8 cellular contexts compared by ENCODE assay signal in genomic region chr2:54456526-54457325, GRCh38. TPM values are rescaled to one million over a fixed set of nuclear protein-coding genes. Genes with fewer than 3 reads are reported as not detected.
DNase-seq lines count a peak whose midpoint lies in the region; ATAC-seq and TF ChIP-seq lines count a peak whose summit lies in the region.

No MANE protein-coding gene starts in this region.

- peak overlapping the region in 1 of 2 donors; percentile 54 for H3K4me3 ChIP-seq in CD4-positive, alpha-beta memory T cell (ENCODE audit: low read length in 2 of 2)
- peak overlapping the region; percentile 73 to 89 (median 84) for H3K4me3 ChIP-seq in fibroblast of lung (replicated peaks in 1 of 4; ENCODE audit: control extremely low read depth in 1 of 4, insufficient read depth in 1 of 4, low read depth in 3 of 4, low read length in 4 of 4)

- peaks cover 10 to 25% (median 15%) of the 10 kb centered on the region in 4 donors for H3K4me1 Mint-ChIP-seq in CD4-positive, alpha-beta memory T cell
- peaks cover 16% of the 10 kb centered on the region for H3K4me1 Mint-ChIP-seq in activated CD8-positive, alpha-beta T cell treated with anti-CD3 and anti-CD28 coated beads for 36 hours (ENCODE audit: low read depth)
- H3K4me1 Mint-ChIP-seq in natural killer cell = peaks cover 9 to 15% of the 10 kb centered on the region in 2 donors

- DNase-seq in CD4-positive, alpha-beta memory T cell = peak in 1 of 5 donors; percentile 13
- DNase-seq in M059J (ENCODE audit: low read depth) (peak; percentile 48), fibroblast of lung (ENCODE audit: low read depth in 2 of 2) (peak; percentile 41 to 47), natural killer cell (no peak)
- DNase-seq in activated CD8-positive, alpha-beta T cell treated with anti-CD3 and anti-CD28 coated beads for 36 hours = peak; percentile 20

- no peak overlapping the region for H3K27ac ChIP-seq in CD4-positive, alpha-beta memory T cell (ENCODE audit: low read depth, low read length)
- H3K27ac ChIP-seq in fibroblast of lung (ENCODE audit: insufficient read depth, low read length) = peak overlapping the region; percentile 70

- peak overlapping the region; percentile 73 for H3K4me2 ChIP-seq in fibroblast of lung (ENCODE audit: extremely low read depth, insufficient read depth, low read length)

- peaks cover 39 to 41% of the 10 kb centered on the region in 2 donors for H3K27me3 Mint-ChIP-seq in CD4-positive, alpha-beta memory T cell
- H3K27me3 Mint-ChIP-seq in activated CD8-positive, alpha-beta T cell treated with anti-CD3 and anti-CD28 coated beads for 36 hours = peaks cover 48% of the 10 kb centered on the region
- peaks cover 45 to 57% of the 10 kb centered on the region in 2 donors for H3K27me3 Mint-ChIP-seq in natural killer cell (ENCODE audit: low read depth in 2 of 2)

- intact Hi-C loops in CD4-positive, alpha-beta memory T cell (cut with micrococcal nuclease) = no loop called here
- intact Hi-C loops in activated CD8-positive, alpha-beta T cell treated with anti-CD3 and anti-CD28 coated beads for 36 hours (cut with micrococcal nuclease) = no loop called here
- intact Hi-C loops in natural killer cell (cut with micrococcal nuclease) = no loop called here

- no peaks in the 10 kb centered on the region for H3K36me3 ChIP-seq in CD4-positive, alpha-beta memory T cell (ENCODE audit: insufficient read depth, low read length)
- H3K36me3 ChIP-seq in fibroblast of lung (ENCODE audit: control insufficient read depth, insufficient read depth, low read length) = no peaks in the 10 kb centered on the region

- CTCF ChIA-PET in CD4-positive, alpha-beta memory T cell (lab: Charles Lee; ENCODE audit: partially characterized antibody) = no interaction called here
- CTCF ChIA-PET in activated CD8-positive, alpha-beta T cell treated with anti-CD3 and anti-CD28 coated beads for 36 hours (lab: Charles Lee) = no interaction called here

- no peaks in the 10 kb centered on the region for H3K9me3 ChIP-seq in CD4-positive, alpha-beta memory T cell (ENCODE audit: control insufficient read depth in 1 of 2, low read length in 2 of 2)
- H3K9me3 ChIP-seq in fibroblast of lung (ENCODE audit: control insufficient read depth, insufficient read depth, low read depth, low read length) = no peaks in the 10 kb centered on the region

- H3K4me1 ChIP-seq in CD4-positive, alpha-beta memory T cell (ENCODE audit: insufficient read depth, low read length) = peaks cover 18% of the 10 kb centered on the region
- H3K4me1 ChIP-seq in fibroblast of lung (ENCODE audit: control insufficient read depth, extremely low read depth, insufficient read depth, low read length) = no peaks in the 10 kb centered on the region

- ATAC-seq in GM19438 (IDR thresholded peaks at IDR 0.05; ENCODE audit: low read depth, unreplicated experiment) (peak; percentile 45), natural killer cell (peak in 2 of 3 donors; percentile 36 to 49), HG02840 (IDR thresholded peaks at IDR 0.05; ENCODE audit: low FRiP score, unreplicated experiment) (no peak), GM18520 (IDR thresholded peaks at IDR 0.05; ENCODE audit: unreplicated experiment) (no peak)
- ATAC-seq in activated CD8-positive, alpha-beta T cell treated with anti-CD3 and anti-CD28 coated beads for 36 hours = peak; percentile 35

- no peaks in the 10 kb centered on the region for H3K36me3 Mint-ChIP-seq in CD4-positive, alpha-beta memory T cell
- H3K36me3 Mint-ChIP-seq in activated CD8-positive, alpha-beta T cell treated with anti-CD3 and anti-CD28 coated beads for 36 hours (ENCODE audit: low read depth) = no peaks in the 10 kb centered on the region
- H3K36me3 Mint-ChIP-seq in natural killer cell = no peaks in the 10 kb centered on the region

- H3K27me3 ChIP-seq in CD4-positive, alpha-beta memory T cell (ENCODE audit: insufficient read depth, low read length) = peaks cover 20% of the 10 kb centered on the region
- no peaks in the 10 kb centered on the region for H3K27me3 ChIP-seq in fibroblast of lung (ENCODE audit: control insufficient read depth, insufficient read depth, low read length)

- peak overlapping the region; percentile 65 for H3K9ac ChIP-seq in fibroblast of lung (ENCODE audit: insufficient read depth, low read length)

- peaks cover 6% of the 10 kb centered on the region for H4K20me1 ChIP-seq in fibroblast of lung (ENCODE audit: control insufficient read depth, extremely low read depth, insufficient read depth, low read length)

- H2AFZ ChIP-seq in fibroblast of lung (ENCODE audit: low read length) = no peak overlapping the region

- peak overlapping the region; percentile 84 to 94 (median 90) for H3K4me3 Mint-ChIP-seq in CD4-positive, alpha-beta memory T cell
- H3K4me3 Mint-ChIP-seq in activated CD8-positive, alpha-beta T cell treated with anti-CD3 and anti-CD28 coated beads for 36 hours = peak overlapping the region; percentile 75
- H3K4me3 Mint-ChIP-seq in natural killer cell = peak overlapping the region; percentile 93

- H3K79me2 ChIP-seq in fibroblast of lung (ENCODE audit: control insufficient read depth, insufficient read depth, low read length) = peaks cover 47% of the 10 kb centered on the region

- TF ChIP-seq CTCF in activated CD8-positive, alpha-beta T cell treated with anti-CD3 and anti-CD28 coated beads for 36 hours (IDR thresholded peaks at IDR 0.05) = no peak
- no peak for TF ChIP-seq CTCF in fibroblast of lung (conservative IDR thresholded peaks at IDR 0.05 in 1 of 2, IDR thresholded peaks at IDR 0.05 in 1 of 2; ENCODE audit: low read depth in 1 of 2, low read length in 2 of 2)
- no peak for TF ChIP-seq CTCF in natural killer cell (IDR thresholded peaks at IDR 0.05)

- peaks cover 0 to 2% (median 0%) of the 10 kb centered on the region in 8 donors for H3K9me3 Mint-ChIP-seq in CD4-positive, alpha-beta memory T cell
- H3K9me3 Mint-ChIP-seq in activated CD8-positive, alpha-beta T cell treated with anti-CD3 and anti-CD28 coated beads for 36 hours = no peaks in the 10 kb centered on the region
- no peaks in the 10 kb centered on the region for H3K9me3 Mint-ChIP-seq in natural killer cell

- peak overlapping the region in 1 of 7 donors; percentile 26 for H3K27ac Mint-ChIP-seq in CD4-positive, alpha-beta memory T cell
- no peak overlapping the region for H3K27ac Mint-ChIP-seq in activated CD8-positive, alpha-beta T cell treated with anti-CD3 and anti-CD28 coated beads for 36 hours
- H3K27ac Mint-ChIP-seq in natural killer cell = no peak overlapping the region

- POLR2A ChIA-PET in CD4-positive, alpha-beta memory T cell (lab: Charles Lee; ENCODE audit: partially characterized antibody) = no interaction called here
- POLR2A ChIA-PET in activated CD8-positive, alpha-beta T cell treated with anti-CD3 and anti-CD28 coated beads for 36 hours (lab: Charles Lee) = no interaction called here

RNA-seq across cellular contexts. Expression of gene SPTBN1, which starts 0.6 kb away (rescaled TPM):
- total RNA-seq in CD4-positive, alpha-beta memory T cell = 100 to 1,000 TPM; 112 to 121 TPM
- polyA plus RNA-seq in CD4-positive, alpha-beta memory T cell = 10 to 100 TPM in 1 of 2 donors, 1 to 10 TPM in 1; 2.9 to 62.1 TPM
- 46.5 and 88.8 TPM in 2 replicates for total RNA-seq in M059J (2014; rRNA removed; shearing (Covaris generic))
- 10 to 100 TPM; 91.8 to 91.9 TPM for total RNA-seq in activated CD8-positive, alpha-beta T cell treated with anti-CD3 and anti-CD28 coated beads for 36 hours
- total RNA-seq in fibroblast of lung = 229 and 325 TPM in 2 replicates
- 112 and 123 TPM in 2 replicates for polyA plus RNA-seq in fibroblast of lung
- polyA plus RNA-seq in fibroblast of lung (2012) = 139 and 178 TPM in 2 replicates
- polyA minus RNA-seq in fibroblast of lung (ENCODE audit: low replicate concordance) = 262 and 389 TPM in 2 replicates
- 100 to 1,000 TPM in 1 of 3 donors, 10 to 100 TPM in 2; 65.7 to 142 (median 68.3) TPM for total RNA-seq in natural killer cell

Comparison
In these comparisons a context has a peak if more than half of its experiments do, and no peak if none do; other contexts are left out.
1. ATAC-seq: peak in GM19438 (single experiment), activated CD8-positive, alpha-beta T cell treated with anti-CD3 and anti-CD28 coated beads for 36 hours (single experiment) and natural killer cell (2 of 3); none in HG02840 (single experiment) and GM18520 (single experiment).
2. Peak in every context shown above with its lines, with median percentiles within 50 percentile points of each other: H3K4me3 Mint-ChIP-seq.